1 cellular context compared by ENCODE assay signal in genomic region chr6:116763871-116764270, GRCh38.
TF ChIP-seq lines count a peak whose summit lies in the region.

No MANE protein-coding gene starts in this region.

TF ChIP-seq in IMR-90, 13 proteins besides CTCF, POLR2A, EP300 and RAD21:
- TF ChIP-seq CEBPB (IDR thresholded peaks at IDR 0.05; ENCODE audit: low read depth, low read length) (no peak), FOS (IDR thresholded peaks at IDR 0.05; ENCODE audit: low read depth, low read length) (no peak), RCOR1 (IDR thresholded peaks at IDR 0.05; ENCODE audit: insufficient replicate concordance, low read length) (no peak), MAFK (IDR thresholded peaks at IDR 0.05; ENCODE audit: low read depth, low read length) (no peak), MXI1 (IDR thresholded peaks at IDR 0.05; ENCODE audit: borderline replicate concordance, low read depth, low read length) (no peak), BHLHE40 (IDR thresholded peaks at IDR 0.05; ENCODE audit: low read depth, low read length) (no peak), MAZ (IDR thresholded peaks at IDR 0.05; ENCODE audit: borderline replicate concordance, low read depth, low read length) (no peak), ELK1 (IDR thresholded peaks at IDR 0.05; ENCODE audit: borderline replicate concordance, low read depth, low read length) (no peak), CHD1 (IDR thresholded peaks at IDR 0.05; ENCODE audit: low read depth, low read length) (no peak), NFE2L2 (IDR thresholded peaks at IDR 0.05; ENCODE audit: low read depth, low read length) (no peak), USF2 (IDR thresholded peaks at IDR 0.05; ENCODE audit: low read depth, low read length) (no peak), RFX5 (IDR thresholded peaks at IDR 0.05; ENCODE audit: low read depth, low read length) (no peak), SMC3 (IDR thresholded peaks at IDR 0.05; ENCODE audit: low read depth, low read length) (no peak)
